In the genomic region with DNA sequence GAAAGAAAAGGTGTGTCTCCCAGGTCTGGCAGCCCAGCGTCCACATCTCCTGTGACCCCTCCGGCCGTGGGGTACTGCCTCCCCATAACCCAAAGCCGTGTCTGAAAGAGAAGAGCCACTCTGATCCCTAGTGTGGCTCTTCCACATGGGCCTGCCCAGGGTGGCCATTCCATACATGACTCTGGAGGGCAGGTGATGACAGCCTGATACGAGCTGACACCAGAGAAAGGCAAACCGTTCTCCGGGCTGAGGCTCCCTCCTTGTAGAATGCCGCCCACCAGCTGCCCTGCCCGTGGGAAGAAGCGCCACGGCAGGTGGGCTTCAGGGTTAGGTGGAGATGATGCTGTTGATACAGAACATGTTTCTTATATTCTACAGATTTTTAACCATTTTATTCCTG, we compare ENCODE assay signal across 23 cellular contexts.
"Had no signal": no experiment of that assay in that cellular context is flagged by ENCODE, and none has a peak within 500 bp of the region (broad histone marks: within the 10 kb centered on the region; RNA-seq: fewer than 3 reads in every experiment).

No MANE protein-coding gene starts in this region.

- H3K4me1 ChIP-seq: right atrium auricular region had no signal

- H3K27ac ChIP-seq: lower lobe of right lung, pancreas, right atrium auricular region, testis, tibial artery, upper lobe of left lung had no signal

- ATAC-seq: left colon; left ventricle myocardium superior; naive thymus-derived CD8-positive, alpha-beta T cell; pancreas; stimulated activated naive CD8-positive, alpha-beta T cell treated with anti-CD3 and anti-CD28 coated beads, Interleukin-15, Interleukin-2, amounts not matched to agents 100 U/mL and 50 U/mL, for 24 hours had no signal

- H3K4me3 ChIP-seq: lower lobe of right lung, pancreas, right atrium auricular region, smooth muscle cell, testis, tibial artery, upper lobe of left lung had no signal

- H3K27me3 ChIP-seq: right atrium auricular region, testis, upper lobe of left lung had no signal

- H3K9me3 ChIP-seq: lower lobe of right lung, pancreas, right atrium auricular region, testis, tibial artery, upper lobe of left lung had no signal

- H3K9me3 Mint-ChIP-seq: immature natural killer cell, nephron progenitor cell had no signal

- DNase-seq: cortex of kidney; effector CD4-positive, alpha-beta T cell; hypothalamus; immature natural killer cell; kidney glomerular epithelial cell; left colon; left ventricle myocardium superior; lower lobe of right lung; naive thymus-derived CD8-positive, alpha-beta T cell; occipital lobe; pancreas; stimulated activated CD4-positive, alpha-beta T cell treated with anti-CD3 and anti-CD28 coated beads, Interleukin-12 subunit alpha, Interleukin-12 subunit beta, amount 100 ng/mL, for 4 hours; stimulated activated CD4-positive, alpha-beta T cell treated with anti-CD3 and anti-CD28 coated beads, Interleukin-1b, Interleukin-23, amount 100 ng/mL, for 48 hours; stimulated activated CD4-positive, alpha-beta T cell treated with anti-CD3 and anti-CD28 coated beads, Interleukin-4, amount 100 ng/mL, for 1 hour; stimulated activated CD8-positive, alpha-beta memory T cell treated with anti-CD3 and anti-CD28 coated beads, Interleukin-4, amount 100 ng/mL, for 48 hours; stimulated activated naive CD8-positive, alpha-beta T cell treated with anti-CD3 and anti-CD28 coated beads, Interleukin-15, Interleukin-2, amounts not matched to agents 100 U/mL and 50 U/mL, for 24 hours; substantia nigra; testis; tibial artery; upper lobe of left lung had no signal

- H3K4me3 Mint-ChIP-seq: immature natural killer cell; naive thymus-derived CD8-positive, alpha-beta T cell; nephron progenitor cell had no signal

- H3K27ac Mint-ChIP-seq: immature natural killer cell; naive thymus-derived CD8-positive, alpha-beta T cell; nephron progenitor cell had no signal

- H3K4me2 ChIP-seq: smooth muscle cell had no signal

- H3K4me1 Mint-ChIP-seq: immature natural killer cell; naive thymus-derived CD8-positive, alpha-beta T cell had no signal

- H3K36me3 Mint-ChIP-seq: immature natural killer cell; naive thymus-derived CD8-positive, alpha-beta T cell had no signal

- H3K36me3 ChIP-seq: lower lobe of right lung, pancreas, right atrium auricular region, tibial artery, upper lobe of left lung had no signal
